ENCODE assay signal across 8 cellular contexts in genomic region chr2:72824224-72824842, GRCh38. TPM values are rescaled to one million over a fixed set of nuclear protein-coding genes. Genes with fewer than 3 reads are reported as not detected.
DNase-seq lines count a peak whose midpoint lies in the region; ATAC-seq and TF ChIP-seq lines count a peak whose summit lies in the region.

No MANE protein-coding gene starts in this region.

- H3K27me3 ChIP-seq in suprapubic skin, result no peaks in the 10 kb centered on the region

- 42% methylated on average over 4 of the region's 4 CpGs for WGBS in suprapubic skin

- peaks cover 35% of the 10 kb centered on the region for H3K4me1 ChIP-seq in suprapubic skin

- no peak overlapping the region for H3K27ac Mint-ChIP-seq in activated naive CD4-positive, alpha-beta T cell treated with anti-CD3 and anti-CD28 coated beads, Interleukin-2, amount 10 ng/mL, durations not matched to agents 7 days and 5 days
- no peak overlapping the region for H3K27ac Mint-ChIP-seq in activated T-helper 1 cell treated with anti-CD3 and anti-CD28 coated beads, Interleukin-12 subunit alpha, Interleukin-12 subunit beta, Interleukin-2, Interleukin-4 antibody, amounts not matched to agents 30 ng/mL and 10 ng/mL and 1 ng/mL, durations not matched to agents 14 hours and 24 hours and 36 hours

- intact Hi-C loops in activated T-helper 1 cell treated with anti-CD3 and anti-CD28 coated beads, Interleukin-12 subunit alpha, Interleukin-12 subunit beta, Interleukin-2, Interleukin-4 antibody, amounts not matched to agents 30 ng/mL and 10 ng/mL and 1 ng/mL, durations not matched to agents 14 hours and 24 hours and 36 hours (cut with micrococcal nuclease), result loop anchor here (2.0 kb wide), 1 partner anchor 246 kb away; the partner anchor contains the start of gene SFXN5

- H3K36me3 Mint-ChIP-seq in activated naive CD4-positive, alpha-beta T cell treated with anti-CD3 and anti-CD28 coated beads, Interleukin-2, amount 10 ng/mL, durations not matched to agents 7 days and 5 days, result peaks cover 1% of the 10 kb centered on the region
- H3K36me3 Mint-ChIP-seq in activated T-helper 1 cell treated with anti-CD3 and anti-CD28 coated beads, Interleukin-12 subunit alpha, Interleukin-12 subunit beta, Interleukin-2, Interleukin-4 antibody, amounts not matched to agents 30 ng/mL and 10 ng/mL and 1 ng/mL, durations not matched to agents 14 hours and 24 hours and 36 hours (ENCODE audit: low read depth), result peaks cover 7% of the 10 kb centered on the region

- TF ChIP-seq EP300 in suprapubic skin (IDR thresholded peaks at IDR 0.05), result no peak

- H3K9me3 Mint-ChIP-seq in activated naive CD4-positive, alpha-beta T cell treated with anti-CD3 and anti-CD28 coated beads, Interleukin-2, amount 10 ng/mL, durations not matched to agents 7 days and 5 days, result no peaks in the 10 kb centered on the region
- no peaks in the 10 kb centered on the region for H3K9me3 Mint-ChIP-seq in activated T-helper 1 cell treated with anti-CD3 and anti-CD28 coated beads, Interleukin-12 subunit alpha, Interleukin-12 subunit beta, Interleukin-2, Interleukin-4 antibody, amounts not matched to agents 30 ng/mL and 10 ng/mL and 1 ng/mL, durations not matched to agents 14 hours and 24 hours and 36 hours

- H3K36me3 ChIP-seq in suprapubic skin, result no peaks in the 10 kb centered on the region

- no peak for DNase-seq in activated naive CD4-positive, alpha-beta T cell treated with anti-CD3 and anti-CD28 coated beads, Interleukin-2, amount 10 ng/mL, durations not matched to agents 7 days and 5 days
- no peak for DNase-seq in activated naive CD4-positive, alpha-beta T cell (lab: John Stamatoyannopoulos, UW)
- no peak for DNase-seq in activated T-helper 1 cell treated with anti-CD3 and anti-CD28 coated beads, Interleukin-12 subunit alpha, Interleukin-12 subunit beta, Interleukin-2, Interleukin-4 antibody, amounts not matched to agents 30 ng/mL and 10 ng/mL and 1 ng/mL, durations not matched to agents 14 hours and 24 hours and 36 hours (ENCODE audit: low spot score)
- DNase-seq in hepatic stellate cell (ENCODE audit: low spot score) (peak; percentile 27), suprapubic skin (ENCODE audit: low spot score in 2 of 2) (no peak), putamen (ENCODE audit: low spot score) (no peak), NOMO-1 treated with dmso at 0.1 percent for 144 hours (lab: John Stamatoyannopoulos, UW; ENCODE audit: unreplicated experiment) (no peak)

- H3K4me3 ChIP-seq in suprapubic skin, result peak overlapping the region; percentile 67

- TF ChIP-seq CTCF in suprapubic skin (IDR thresholded peaks at IDR 0.05), result no peak

- H3K4me3 Mint-ChIP-seq in activated naive CD4-positive, alpha-beta T cell treated with anti-CD3 and anti-CD28 coated beads, Interleukin-2, amount 10 ng/mL, durations not matched to agents 7 days and 5 days, result peak overlapping the region; percentile 89
- H3K4me3 Mint-ChIP-seq in activated T-helper 1 cell treated with anti-CD3 and anti-CD28 coated beads, Interleukin-12 subunit alpha, Interleukin-12 subunit beta, Interleukin-2, Interleukin-4 antibody, amounts not matched to agents 30 ng/mL and 10 ng/mL and 1 ng/mL, durations not matched to agents 14 hours and 24 hours and 36 hours, result peak overlapping the region; percentile 93

- H3K4me1 Mint-ChIP-seq in activated naive CD4-positive, alpha-beta T cell treated with anti-CD3 and anti-CD28 coated beads, Interleukin-2, amount 10 ng/mL, durations not matched to agents 7 days and 5 days, result peaks cover 48% of the 10 kb centered on the region
- peaks cover 31% of the 10 kb centered on the region for H3K4me1 Mint-ChIP-seq in activated T-helper 1 cell treated with anti-CD3 and anti-CD28 coated beads, Interleukin-12 subunit alpha, Interleukin-12 subunit beta, Interleukin-2, Interleukin-4 antibody, amounts not matched to agents 30 ng/mL and 10 ng/mL and 1 ng/mL, durations not matched to agents 14 hours and 24 hours and 36 hours (ENCODE audit: low read depth)

- TF ChIP-seq POLR2A in suprapubic skin (IDR thresholded peaks at IDR 0.05), result no peak

- CTCF ChIA-PET in activated naive CD4-positive, alpha-beta T cell treated with anti-CD3 and anti-CD28 coated beads, Interleukin-2, amount 10 ng/mL, durations not matched to agents 7 days and 5 days (lab: Charles Lee), result interaction anchor here (0.7 kb wide), 1 partner anchor 64 kb away, joined by 3 read pairs; no protein-coding TSS in a partner anchor

- no peaks in the 10 kb centered on the region for H3K9me3 ChIP-seq in suprapubic skin

- no peak for ATAC-seq in GM19455 (IDR thresholded peaks at IDR 0.05; ENCODE audit: unreplicated experiment)

- H3K27me3 Mint-ChIP-seq in activated naive CD4-positive, alpha-beta T cell treated with anti-CD3 and anti-CD28 coated beads, Interleukin-2, amount 10 ng/mL, durations not matched to agents 7 days and 5 days, result no peaks in the 10 kb centered on the region
- H3K27me3 Mint-ChIP-seq in activated T-helper 1 cell treated with anti-CD3 and anti-CD28 coated beads, Interleukin-12 subunit alpha, Interleukin-12 subunit beta, Interleukin-2, Interleukin-4 antibody, amounts not matched to agents 30 ng/mL and 10 ng/mL and 1 ng/mL, durations not matched to agents 14 hours and 24 hours and 36 hours (ENCODE audit: insufficient read depth), result peaks cover 5% of the 10 kb centered on the region

- H3K27ac ChIP-seq in suprapubic skin, result no peak overlapping the region

RNA-seq across cellular contexts. Expression of gene EXOC6B, which starts 1.5 kb away (rescaled TPM):
- total RNA-seq in activated T-helper 1 cell treated with anti-CD3 and anti-CD28 coated beads, Interleukin-12 subunit alpha, Interleukin-12 subunit beta, Interleukin-2, Interleukin-4 antibody, amounts not matched to agents 30 ng/mL and 10 ng/mL and 1 ng/mL, durations not matched to agents 14 hours and 24 hours and 36 hours, result 6.8 and 7.7 TPM in 2 replicates
- total RNA-seq in suprapubic skin, result 100 to 1,000 TPM in 1 of 4 donors, 10 to 100 TPM in 3; 54.0 to 121 (median 78.7) TPM
